Comparison of ENCODE assay signal across 24 cellular contexts in the genomic region with DNA sequence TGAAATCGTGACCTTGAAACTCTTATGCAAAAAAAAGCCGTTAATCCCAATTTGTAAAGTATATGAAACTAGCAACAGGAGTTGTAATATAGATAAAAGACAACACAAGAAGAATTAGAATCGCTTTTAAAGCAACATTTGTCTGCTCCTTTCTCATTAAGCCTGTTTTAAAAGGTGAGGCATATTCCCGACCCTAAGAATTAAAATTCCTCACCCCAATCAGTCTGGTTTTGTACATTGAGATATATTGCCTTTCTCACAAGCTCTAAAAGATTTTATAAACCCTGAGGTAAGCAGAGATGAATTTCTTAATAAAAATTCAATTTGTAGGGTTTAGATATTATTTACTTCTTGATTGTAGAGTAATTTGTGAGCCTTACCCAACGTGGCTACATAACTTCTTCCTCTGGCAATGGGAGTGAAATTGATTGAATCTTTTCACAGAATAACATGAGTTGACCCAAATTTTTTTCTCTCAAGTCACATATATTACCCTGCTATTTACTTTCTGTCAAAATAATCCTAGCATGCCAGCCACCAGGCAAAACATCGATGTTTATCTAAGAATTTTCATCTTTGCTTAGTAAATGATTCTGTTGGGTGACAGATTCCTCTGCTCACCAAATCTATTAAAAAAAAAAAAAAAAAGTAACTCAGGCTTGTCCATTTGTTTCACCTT.
DNase-seq lines count a peak whose midpoint lies in the region; ATAC-seq, FAIRE-seq and TF ChIP-seq lines count a peak whose summit lies in the region.
"Had no signal": no experiment of that assay in that cellular context is flagged by ENCODE, and none has a peak within 500 bp of the region (broad histone marks: within the 10 kb centered on the region; RNA-seq: fewer than 3 reads in every experiment).

No MANE protein-coding gene starts in this region.

- H3K27ac Mint-ChIP-seq in nephron progenitor cell, result peak overlapping the region; percentile 55
- H3K27ac Mint-ChIP-seq: CD14-positive monocyte; CD4-positive, alpha-beta T cell; GM23338; HFFc6 had no signal

- intact Hi-C loops in ascending aorta (cut with DNase I), result no loop called here

- peaks cover 5% of the 10 kb centered on the region for H3K36me3 Mint-ChIP-seq in nephron progenitor cell (ENCODE audit: low read depth)
- H3K36me3 Mint-ChIP-seq: CD14-positive monocyte; CD8-positive, alpha-beta memory T cell had no signal

- H3K9me3 Mint-ChIP-seq in nephron progenitor cell, result peaks cover 12% of the 10 kb centered on the region
- H3K9me3 Mint-ChIP-seq: CD4-positive, alpha-beta T cell; CD8-positive, alpha-beta memory T cell; GM23338; HFFc6 had no signal

- peak; percentile 35 for FAIRE-seq in D721Med (lab: Jason Lieb, UNC)
- peak; percentile 99 for FAIRE-seq in G401.6 (lab: Jason Lieb, UNC)
- FAIRE-seq: A549, GM12878, GM19239 had no signal

- no peak overlapping the region for H3K4me3 ChIP-seq in ascending aorta
- H3K4me3 ChIP-seq: A549; BLaER1 treated with 17β-estradiol and CSF1 and Interleukin-3, amounts not matched to agents 10 nM and 100 nM; GM12878; GM23338; HAP-1 had no signal

- H3K27me3 ChIP-seq in ascending aorta, result no peaks in the 10 kb centered on the region
- H3K27me3 ChIP-seq: BE2C; BLaER1 treated with 17β-estradiol and CSF1 and Interleukin-3, amounts not matched to agents 10 nM and 100 nM had no signal

- no peak overlapping the region for H3K27ac ChIP-seq in ascending aorta
- H3K27ac ChIP-seq: A549; BLaER1 treated with 17β-estradiol and CSF1 and Interleukin-3, amounts not matched to agents 10 nM and 100 nM had no signal

- no peaks in the 10 kb centered on the region for H3K36me3 ChIP-seq in ascending aorta
- H3K36me3 ChIP-seq: BE2C; BLaER1 treated with 17β-estradiol and CSF1 and Interleukin-3, amounts not matched to agents 10 nM and 100 nM; HAP-1 had no signal

- ATAC-seq in GM21423 (IDR thresholded peaks at IDR 0.05; ENCODE audit: unreplicated experiment), result no peak
- ATAC-seq in omental fat pad (ENCODE audit: low FRiP score), result no peak
- ATAC-seq: A549, GM12878, GM23338 had no signal

- no peak overlapping the region for H3K4me3 Mint-ChIP-seq in nephron progenitor cell
- H3K4me3 Mint-ChIP-seq: CD14-positive monocyte; CD4-positive, alpha-beta T cell; CD8-positive, alpha-beta memory T cell; GM23338; HFFc6 had no signal

- no peak for TF ChIP-seq CTCF in D721Med (IDR thresholded peaks at IDR 0.05; ENCODE audit: insufficient read depth, missing control alignments)
- no peak for TF ChIP-seq CTCF in nephron progenitor cell (IDR thresholded peaks at IDR 0.05)
- no peak for TF ChIP-seq CTCF in omental fat pad (IDR thresholded peaks at IDR 0.05)
- TF ChIP-seq CTCF in ascending aorta (IDR thresholded peaks at IDR 0.05), result no peak

- H3K27me3 Mint-ChIP-seq in nephron progenitor cell (ENCODE audit: low read depth, poor library complexity), result no peaks in the 10 kb centered on the region
- H3K27me3 Mint-ChIP-seq: CD4-positive, alpha-beta T cell; CD8-positive, alpha-beta memory T cell had no signal

- peaks cover 62% of the 10 kb centered on the region for H3K4me1 Mint-ChIP-seq in nephron progenitor cell

- no peaks in the 10 kb centered on the region for H3K4me1 ChIP-seq in ascending aorta
- H3K4me1 ChIP-seq: A549 had no signal

- no peak for DNase-seq in D721Med (ENCODE audit: insufficient read length, low spot score)
- peak; percentile 86 for DNase-seq in cerebellar cortex (ENCODE audit: low spot score)
- DNase-seq in nephron progenitor cell, result no peak
- no peak for DNase-seq in omental fat pad (ENCODE audit: low spot score)
- DNase-seq in ascending aorta (ENCODE audit: low spot score in 2 of 2), result no peak
- DNase-seq: 8988T; ACHN; AML-193; BE2C; CD4-positive, alpha-beta T cell; CD8-positive, alpha-beta memory T cell; DMS53; DMS79 treated with DMSO at 0.1 percent for 48 hours; GDM1; HFFc6 had no signal

- no peaks in the 10 kb centered on the region for H3K9me3 ChIP-seq in ascending aorta
- H3K9me3 ChIP-seq: A549, BE2C, HAP-1 had no signal
